ENCODE assay signal across 8 cellular contexts in genomic region chr6:73652637-73653570, GRCh38. TPM values are rescaled to one million over a fixed set of nuclear protein-coding genes. Genes with fewer than 3 reads are reported as not detected.
DNase-seq lines count a peak whose midpoint lies in the region; ATAC-seq and TF ChIP-seq lines count a peak whose summit lies in the region.

No MANE protein-coding gene starts in this region.

- H3K36me3 ChIP-seq in lung (ENCODE audit: control insufficient read depth in 2 of 2, insufficient read depth in 2 of 2, low read length in 2 of 2), result peaks cover 0 to 7% of the 10 kb centered on the region in 2 donors

- TF ChIP-seq CTCF in lung (IDR thresholded peaks at IDR 0.05; ENCODE audit: control extremely low read depth, extremely low read depth), result no peak

- H3K27me3 ChIP-seq in lung (ENCODE audit: control insufficient read depth, insufficient read depth), result no peaks in the 10 kb centered on the region

- ATAC-seq in HG03457 (IDR thresholded peaks at IDR 0.05; ENCODE audit: unreplicated experiment) (peak; percentile 36), lung (ENCODE audit: insufficient read depth, low FRiP score) (peak; percentile 37)

- H3K9me3 ChIP-seq in lung (ENCODE audit: control insufficient read depth in 2 of 2, insufficient read depth in 1 of 2, low read length in 1 of 2), result no peaks in the 10 kb centered on the region

- DNase-seq in C1 segment of cervical spinal cord (lab: John Stamatoyannopoulos, UW), result peak in 13 of 14 donors; percentile 6 to 81 (median 50)
- peak; percentile 51 for DNase-seq in GM19240 (ENCODE audit: insufficient read length, low spot score)
- DNase-seq in NCI-H69 (lab: John Stamatoyannopoulos, UW), result peak; percentile 86
- DNase-seq in activated CD4-positive, alpha-beta T cell treated with anti-CD3 and anti-CD28 coated beads, Interleukin-2, amount 50 U/mL, for 4 hours, result peak; percentile 47 to 48
- DNase-seq in effector CD4-positive, alpha-beta T cell, result peak; percentile 61
- peak; percentile 56 for DNase-seq in lung (ENCODE audit: low spot score)
- DNase-seq in stimulated activated CD8-positive, alpha-beta memory T cell treated with anti-CD3 and anti-CD28 coated beads, Interleukin-12 subunit alpha, Interleukin-12 subunit beta, amount 100 ng/mL, for 24 hours (ENCODE audit: extremely low read depth), result peak; percentile 27

- WGBS in lung, 2 donors, result 1 to 2% methylated on average over 27 to 32 of the region's 32 CpGs

- H3K27ac ChIP-seq in lung (ENCODE audit: low read depth in 1 of 2, low read length in 1 of 2), result peak overlapping the region; percentile 97 to 99

- H3K4me1 ChIP-seq in lung (ENCODE audit: control insufficient read depth in 2 of 2, insufficient read depth in 2 of 2, low read length in 2 of 2), result peaks cover 0 to 3% of the 10 kb centered on the region in 2 donors

- H3K4me3 ChIP-seq in lung, result peak overlapping the region; percentile 100

RNA-seq across cellular contexts. Expression of gene SLC17A5, which starts 0.9 kb away (rescaled TPM):
- total RNA-seq in lung, result 10 to 100 TPM; 19.2 to 19.9 TPM
- 10 to 100 TPM in 1 of 2 donors, 1 to 10 TPM in 1; 5.5 to 17.0 TPM for polyA plus RNA-seq in lung

RNA-seq across cellular contexts. Expression of gene CD109, which starts 43.1 kb away (rescaled TPM):
- 10 to 100 TPM; 21.2 to 48.5 TPM for total RNA-seq in lung
- 1 to 10 TPM; 2.1 to 2.3 TPM for polyA plus RNA-seq in lung

Comparison
In these comparisons a context has a peak if more than half of its experiments do, and no peak if none do; other contexts are left out.
1. Peak in every context shown above with its lines: DNase-seq, ATAC-seq, H3K4me3 ChIP-seq and H3K27ac ChIP-seq.
2. DNase-seq: peak in every context shown above with its lines; median percentile 86 in NCI-H69; 61 in effector CD4-positive, alpha-beta T cell; 56 in lung; 51 in GM19240; 50 in C1 segment of cervical spinal cord; 48 in activated CD4-positive, alpha-beta T cell treated with anti-CD3 and anti-CD28 coated beads, Interleukin-2, amount 50 U/mL, for 4 hours; 27 in stimulated activated CD8-positive, alpha-beta memory T cell treated with anti-CD3 and anti-CD28 coated beads, Interleukin-12 subunit alpha, Interleukin-12 subunit beta, amount 100 ng/mL, for 24 hours.